Comparison of ENCODE assay signal across 20 cellular contexts in the genomic region with DNA sequence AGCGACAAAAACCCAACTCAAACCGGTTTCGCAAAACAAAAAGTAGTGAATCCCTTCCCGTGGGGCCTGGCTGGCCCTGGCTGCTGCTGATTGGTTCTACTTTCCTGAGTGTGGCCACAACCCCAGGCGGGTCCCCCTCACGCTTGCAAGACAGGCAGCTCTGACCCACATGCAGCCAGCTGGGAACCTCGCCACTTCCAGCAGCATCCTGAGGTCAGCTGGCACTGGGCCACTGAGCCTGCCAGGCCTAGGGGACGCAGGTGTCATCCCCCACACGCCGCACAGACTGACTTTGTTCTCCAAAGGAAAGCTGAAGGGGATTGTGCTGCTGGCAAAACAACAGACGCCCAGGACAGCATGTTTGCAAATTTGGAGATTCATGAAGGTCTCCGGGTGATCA.
DNase-seq lines count a peak whose midpoint lies in the region; ATAC-seq, FAIRE-seq and TF ChIP-seq lines count a peak whose summit lies in the region.
"Had no signal": no experiment of that assay in that cellular context is flagged by ENCODE, and none has a peak within 500 bp of the region (broad histone marks: within the 10 kb centered on the region; RNA-seq: fewer than 3 reads in every experiment).

No MANE protein-coding gene starts in this region.

- H3K79me1 ChIP-seq in H1 (ENCODE audit: low read depth, low read length), result no peaks in the 10 kb centered on the region
- H3K79me1 ChIP-seq in neuronal stem cell (ENCODE audit: low read depth, low read length), result no peaks in the 10 kb centered on the region

- no peak for TF ChIP-seq POLR2A in H1 (IDR thresholded peaks at IDR 0.05; ENCODE audit: control extremely low read depth in 1 of 2, low read depth in 2 of 2, low read length in 2 of 2)

- no peaks in the 10 kb centered on the region for H3K79me2 ChIP-seq in H1 (ENCODE audit: control insufficient read depth in 1 of 2, insufficient read depth in 2 of 2, low read length in 2 of 2)

- H3K9me3 ChIP-seq in H1 (ENCODE audit: insufficient read depth in 2 of 2, low read depth in 1 of 2, low read length in 1 of 2) (no peaks in the 10 kb centered on the region), neuronal stem cell (replicated peaks in 1 of 2; ENCODE audit: control insufficient read depth in 2 of 2, insufficient read depth in 1 of 2, low read depth in 1 of 2, low read length in 2 of 2) (peaks cover 0 to under 1% of the 10 kb centered on the region in 2 donors)
- H3K9me3 ChIP-seq: SJSA1 had no signal

- no peak for TF ChIP-seq EP300 in H1 (IDR thresholded peaks at IDR 0.05; ENCODE audit: borderline replicate concordance in 1 of 2, low read depth in 2 of 2, low read length in 2 of 2)

- no peaks in the 10 kb centered on the region; the same call in 1 of the 2 replicates for H3K23me2 ChIP-seq in H1 (ENCODE audit: low read depth, low read length)

- H3K18ac ChIP-seq in H1 (ENCODE audit: extremely low read depth, low read length) (no peak overlapping the region), neuronal stem cell (ENCODE audit: low read length) (peak overlapping the region; percentile 65)

- H4K20me1 ChIP-seq in H1 (replicated peaks in 1 of 2; ENCODE audit: control insufficient read depth in 1 of 2, insufficient read depth in 2 of 2, low read length in 2 of 2), result no peaks in the 10 kb centered on the region

- no peak overlapping the region for H3K4me3 Mint-ChIP-seq in natural killer cell treated with Interleukin-12 subunit alpha and Interleukin-12 subunit beta and Interleukin-15 and Interleukin-18, amount 100 ng/mL, for 72 hours
- no peak overlapping the region for H3K4me3 Mint-ChIP-seq in natural killer cell
- H3K4me3 Mint-ChIP-seq: neural crest cell had no signal

- no peak for FAIRE-seq in H1 (lab: Jason Lieb, UNC)
- FAIRE-seq: GM18507, K562, kidney had no signal

- no peak overlapping the region for H3K4ac ChIP-seq in H1 (replicated peaks; ENCODE audit: insufficient read length, low read depth, low read length)
- H3K4ac ChIP-seq in neuronal stem cell (ENCODE audit: low read length), result no peak overlapping the region

- H2BK5ac ChIP-seq in H1 (ENCODE audit: low read depth, low read length) (no peak overlapping the region), neuronal stem cell (ENCODE audit: low read length) (no peak overlapping the region)

- H2BK12ac ChIP-seq in H1 (ENCODE audit: low read depth, low read length) (no peak overlapping the region), neuronal stem cell (ENCODE audit: low read length) (no peak overlapping the region)

- H3K23ac ChIP-seq in H1 (ENCODE audit: insufficient read length) (no peak overlapping the region), neuronal stem cell (ENCODE audit: low read depth, low read length, poor library complexity) (peak overlapping the region; percentile 36)

- no peak overlapping the region for H2BK120ac ChIP-seq in H1 (replicated peaks; ENCODE audit: low read depth, low read length)
- no peak overlapping the region for H2BK120ac ChIP-seq in neuronal stem cell (ENCODE audit: low read depth, low read length)

- no peak overlapping the region for H3K9ac ChIP-seq in H1 (replicated peaks in 1 of 4; ENCODE audit: extremely low read depth in 1 of 4, low read depth in 3 of 4, low read length in 3 of 4)
- H3K9ac ChIP-seq in neuronal stem cell (ENCODE audit: low read depth, low read length, poor library complexity), result no peak overlapping the region

- no peaks in the 10 kb centered on the region for H3K27me3 ChIP-seq in H1 (replicated peaks in 1 of 4; ENCODE audit: control insufficient read depth in 3 of 4, extremely low read depth in 1 of 4, insufficient read depth in 3 of 4, low read length in 3 of 4)
- peaks cover 0 to 26% (median 0%) of the 10 kb centered on the region in 3 experiments for H3K27me3 ChIP-seq in neuronal stem cell (ENCODE audit: control insufficient read depth in 3 of 3, insufficient read depth in 3 of 3, low read depth in 1 of 3, low read length in 3 of 3)

- H3K4me1 ChIP-seq in H1 (replicated peaks in 1 of 4; ENCODE audit: control insufficient read depth in 3 of 4, insufficient read depth in 4 of 4, low read length in 3 of 4), result peaks cover 0 to 6% (median 4%) of the 10 kb centered on the region in 4 experiments; a peak in 4 of 7 replicates
- peaks cover 5 to 7% of the 10 kb centered on the region in 2 donors for H3K4me1 ChIP-seq in neuronal stem cell (ENCODE audit: control insufficient read depth in 2 of 2, insufficient read depth in 1 of 2, low read depth in 1 of 2, low read length in 2 of 2)
- H3K4me1 ChIP-seq: SJSA1 had no signal

- H4K91ac ChIP-seq in H1 (replicated peaks; ENCODE audit: insufficient read length, low read length), result no peak overlapping the region
- H4K91ac ChIP-seq in neuronal stem cell (ENCODE audit: low read depth, low read length, poor library complexity), result no peak overlapping the region

- no peak for TF ChIP-seq RAD21 in H1 (IDR thresholded peaks at IDR 0.05 in 1 of 2, conservative IDR thresholded peaks at IDR 0.05 in 1 of 2; ENCODE audit: low read depth in 2 of 2, low read length in 2 of 2)

- DNase-seq in natural killer cell treated with Interleukin-12 subunit alpha and Interleukin-12 subunit beta and Interleukin-15 and Interleukin-18, amount 100 ng/mL, for 72 hours (ENCODE audit: low spot score), result peak; percentile 47
- DNase-seq in natural killer cell, result no peak
- DNase-seq in H1 (ENCODE audit: low read depth in 1 of 2, low spot score in 2 of 2), result no peak
- DNase-seq in neuronal stem cell (ENCODE audit: low spot score), result no peak
- DNase-seq in NAMALWA (ENCODE audit: low spot score), result no peak
- no peak for DNase-seq in NCI-H2196 treated with DMSO at 0.1 percent for 48 hours (lab: John Stamatoyannopoulos, UW; ENCODE audit: unreplicated experiment)
- DNase-seq: activated CD8-positive, alpha-beta memory T cell treated with anti-CD3 and anti-CD28 coated beads for 24 hours; COR-L47; DND-41; hippocampal formation; kidney; MV-4-11; NCI-H2107; NCI-H748 treated with DMSO at 0.1 percent for 48 hours; stimulated activated CD4-positive, alpha-beta T cell treated with anti-CD3 and anti-CD28 coated beads, Interleukin-15, amount 100 ng/mL, for 24 hours had no signal

- H2AK5ac ChIP-seq in H1 (ENCODE audit: low read depth, low read length) (no peak overlapping the region), neuronal stem cell (ENCODE audit: low read depth, low read length) (no peak overlapping the region)

- no peak overlapping the region for H3K4me3 ChIP-seq in H1 (ENCODE audit: extremely low read depth in 1 of 4, insufficient read depth in 2 of 4, low read depth in 3 of 4, low read length in 4 of 4)
- H3K4me3 ChIP-seq in neuronal stem cell (ENCODE audit: low read length in 2 of 2), result no peak overlapping the region
- H3K4me3 ChIP-seq: K562, SJSA1 had no signal

- no peaks in the 10 kb centered on the region for H3K9me3 Mint-ChIP-seq in natural killer cell treated with Interleukin-12 subunit alpha and Interleukin-12 subunit beta and Interleukin-15 and Interleukin-18, amount 100 ng/mL, for 72 hours
- H3K9me3 Mint-ChIP-seq in natural killer cell, result no peaks in the 10 kb centered on the region
- H3K9me3 Mint-ChIP-seq: neural crest cell had no signal

- intact Hi-C loops in natural killer cell (cut with micrococcal nuclease), result no loop called here

- peak overlapping the region; percentile 61; the same call in 1 of the 2 replicates for H2AFZ ChIP-seq in H1 (ENCODE audit: low read length)
- H2AFZ ChIP-seq in neuronal stem cell (ENCODE audit: low read length), result peak overlapping the region; percentile 83

- H4K5ac ChIP-seq in H1 (ENCODE audit: insufficient read length, low read depth, low read length), result no peak overlapping the region

- 48% methylated on average over 12 of the region's 12 CpGs; no CpG with 5 or more reads in 1 of the 2 experiments for WGBS in H1 (ENCODE audit: extremely low coverage in 1 of 2, insufficient coverage in 1 of 2, insufficient read length in 1 of 2, insufficient replicate concordance in 2 of 2, low coverage in 1 of 2, low lambda C conversion rate in 2 of 2, missing lambda C conversion rate in 1 of 2), 2 experiments
- no CpG with 5 or more reads among the region's 12 CpGs for WGBS in neuronal stem cell (ENCODE audit: extremely low coverage in 2 of 2, insufficient read length in 2 of 2, insufficient replicate concordance in 1 of 2), 2 donors

- H3K27ac Mint-ChIP-seq in natural killer cell treated with Interleukin-12 subunit alpha and Interleukin-12 subunit beta and Interleukin-15 and Interleukin-18, amount 100 ng/mL, for 72 hours, result no peak overlapping the region
- no peak overlapping the region for H3K27ac Mint-ChIP-seq in natural killer cell

- H3K36me3 Mint-ChIP-seq in natural killer cell treated with Interleukin-12 subunit alpha and Interleukin-12 subunit beta and Interleukin-15 and Interleukin-18, amount 100 ng/mL, for 72 hours, result no peaks in the 10 kb centered on the region
- no peaks in the 10 kb centered on the region for H3K36me3 Mint-ChIP-seq in natural killer cell

- CTCF ChIA-PET in H1 (lab: Charles Lee; ENCODE audit: partially characterized antibody), result interaction anchor here (0.8 to 5.0 kb wide), 3 partner anchors 7 to 68 kb away, joined by 3 to 33 read pairs (median 4); no protein-coding TSS in a partner anchor

- H3K4me2 ChIP-seq in H1 (ENCODE audit: insufficient read depth in 1 of 2, low read depth in 2 of 2, low read length in 2 of 2) (0 out of 4 replicates have a peak overlapping the region, but pooled peaks of 1 of the 2 experiments have one; percentile 3), neuronal stem cell (ENCODE audit: insufficient read depth, low read length, poor library complexity, severe bottlenecking) (no peak overlapping the region)

- no peak for ATAC-seq in natural killer cell treated with Interleukin-12 subunit alpha and Interleukin-12 subunit beta and Interleukin-15 and Interleukin-18, amount 100 ng/mL, for 72 hours
- no peak for ATAC-seq in natural killer cell
- ATAC-seq in GM19035 (IDR thresholded peaks at IDR 0.05; ENCODE audit: unreplicated experiment), result no peak
- ATAC-seq: K562 had no signal

- H3K27ac ChIP-seq in H1 (ENCODE audit: low read depth, low read length) (no peak overlapping the region), neuronal stem cell (replicated peaks; ENCODE audit: low read length) (no peak overlapping the region)
- H3K27ac ChIP-seq: SJSA1 had no signal

- H3K4me1 Mint-ChIP-seq in natural killer cell treated with Interleukin-12 subunit alpha and Interleukin-12 subunit beta and Interleukin-15 and Interleukin-18, amount 100 ng/mL, for 72 hours (ENCODE audit: low read depth in 2 of 2), result peaks cover 0 to 4% of the 10 kb centered on the region in 2 donors
- H3K4me1 Mint-ChIP-seq in natural killer cell, result peaks cover 0 to 18% of the 10 kb centered on the region in 2 donors

- H3K36me3 ChIP-seq in H1 (ENCODE audit: control insufficient read depth in 2 of 4, insufficient read depth in 4 of 4, low read length in 3 of 4), result no peaks in the 10 kb centered on the region
- no peaks in the 10 kb centered on the region for H3K36me3 ChIP-seq in neuronal stem cell (replicated peaks in 1 of 2; ENCODE audit: control insufficient read depth in 2 of 2, insufficient read depth in 2 of 2, low read length in 2 of 2)
- H3K36me3 ChIP-seq: SJSA1 had no signal

- POLR2A ChIA-PET in H1 (lab: Charles Lee; ENCODE audit: partially characterized antibody), result interaction anchor here (0.9 kb wide), 1 partner anchor 66 kb away, joined by 3 read pairs; no protein-coding TSS in a partner anchor

- peaks cover 25 to 29% of the 10 kb centered on the region in 2 donors for H3K27me3 Mint-ChIP-seq in natural killer cell treated with Interleukin-12 subunit alpha and Interleukin-12 subunit beta and Interleukin-15 and Interleukin-18, amount 100 ng/mL, for 72 hours
- H3K27me3 Mint-ChIP-seq in natural killer cell (ENCODE audit: low read depth in 2 of 2), result peaks cover 11 to 25% of the 10 kb centered on the region in 2 donors

- H3K14ac ChIP-seq in H1 (ENCODE audit: insufficient read length) (no peak overlapping the region), neuronal stem cell (ENCODE audit: low read length) (no peak overlapping the region)

- no peak overlapping the region for H3K56ac ChIP-seq in H1 (replicated peaks; ENCODE audit: insufficient read length, low read depth, low read length)

- H2BK20ac ChIP-seq in H1 (ENCODE audit: low read length), result no peak overlapping the region

- peak overlapping the region; percentile 28; the same call in 1 of the 2 replicates for H4K8ac ChIP-seq in H1 (ENCODE audit: extremely low read depth, insufficient read depth, low read length)
- no peak overlapping the region for H4K8ac ChIP-seq in neuronal stem cell (ENCODE audit: low read depth, low read length)

- TF ChIP-seq CTCF in natural killer cell (IDR thresholded peaks at IDR 0.05), result no peak
- TF ChIP-seq CTCF in H1 (IDR thresholded peaks at IDR 0.05; ENCODE audit: control extremely low read depth in 1 of 3, insufficient read depth in 1 of 3, low read depth in 1 of 3, low read length in 3 of 3), result no peak

- H2BK15ac ChIP-seq in H1 (ENCODE audit: low read length) (no peak overlapping the region), neuronal stem cell (ENCODE audit: low read length) (peak overlapping the region; percentile 33)
